13 cellular contexts compared by ENCODE assay signal in the genomic region with DNA sequence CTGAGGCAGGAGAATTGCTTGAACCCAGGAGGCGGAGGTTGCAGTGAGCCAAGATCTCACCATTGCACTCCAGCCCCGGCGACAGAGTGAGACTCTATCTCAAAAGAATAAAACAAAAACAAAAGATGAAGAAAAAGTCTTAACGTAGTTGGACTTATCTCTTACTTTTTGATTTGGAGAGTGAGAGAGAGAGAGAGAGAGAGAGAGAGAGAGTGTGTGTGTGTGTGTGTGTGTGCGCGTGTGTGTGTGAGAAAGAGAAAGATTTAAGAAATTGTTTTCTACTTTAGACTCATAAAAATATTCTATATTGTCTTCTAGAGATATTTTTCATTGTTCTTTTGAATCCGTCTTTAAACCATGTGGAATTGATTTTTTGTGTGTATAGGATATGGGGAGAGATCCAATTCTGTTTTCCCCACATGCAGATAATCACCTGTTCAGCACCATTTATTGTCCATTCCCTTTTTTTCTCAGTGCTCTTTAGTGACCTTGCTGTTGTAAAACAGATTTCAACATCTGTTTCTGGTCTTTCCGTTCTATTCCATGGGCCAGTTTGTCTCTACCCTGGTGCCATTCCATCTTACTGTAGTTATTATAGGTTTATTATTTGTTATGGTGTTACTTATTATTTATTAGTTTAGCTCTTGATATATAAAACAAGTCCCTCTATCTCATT.
"Had no signal": no experiment of that assay in that cellular context is flagged by ENCODE, and none has a peak within 500 bp of the region (broad histone marks: within the 10 kb centered on the region; RNA-seq: fewer than 3 reads in every experiment).

No MANE protein-coding gene starts in this region.

- H3K9me3 Mint-ChIP-seq: activated naive CD4-positive, alpha-beta T cell treated with anti-CD3 and anti-CD28 coated beads, Interleukin-2, amount 10 ng/mL, durations not matched to agents 7 days and 5 days had no signal

- H3K36me3 ChIP-seq: ovary had no signal

- H3K27ac Mint-ChIP-seq: activated naive CD4-positive, alpha-beta T cell treated with anti-CD3 and anti-CD28 coated beads, Interleukin-2, amount 10 ng/mL, durations not matched to agents 7 days and 5 days had no signal

- H3K27me3 ChIP-seq: esophagus squamous epithelium, neural progenitor cell, ovary had no signal

- H3K4me1 Mint-ChIP-seq: brain, neural progenitor cell had no signal

- H3K4me3 Mint-ChIP-seq: activated naive CD4-positive, alpha-beta T cell treated with anti-CD3 and anti-CD28 coated beads, Interleukin-2, amount 10 ng/mL, durations not matched to agents 7 days and 5 days; brain; neural progenitor cell had no signal

- H3K4me3 ChIP-seq: esophagus squamous epithelium, neural progenitor cell, ovary, thoracic aorta had no signal

- H3K9me3 ChIP-seq: esophagus squamous epithelium, ovary, thoracic aorta had no signal

- H3K27me3 Mint-ChIP-seq: activated naive CD4-positive, alpha-beta T cell treated with anti-CD3 and anti-CD28 coated beads, Interleukin-2, amount 10 ng/mL, durations not matched to agents 7 days and 5 days; brain had no signal

- H3K27ac ChIP-seq: esophagus squamous epithelium, neural progenitor cell, ovary, thoracic aorta had no signal

- DNase-seq: activated CD4-positive, alpha-beta T cell treated with anti-CD3 and anti-CD28 coated beads, Interleukin-2, amount 50 U/mL, for 1 hour; activated naive CD4-positive, alpha-beta T cell treated with anti-CD3 and anti-CD28 coated beads, Interleukin-2, amount 10 ng/mL, durations not matched to agents 7 days and 5 days; activated T-cell treated with anti-CD3 and anti-CD28 coated beads for 4 hours; cortex of kidney; effector CD4-positive, alpha-beta T cell; esophagus squamous epithelium; hypothalamus; kidney; ovary; stimulated activated CD4-positive, alpha-beta T cell treated with anti-CD3 and anti-CD28 coated beads, Interleukin-1b, Interleukin-23, amount 100 ng/mL, for 48 hours had no signal
